ENCODE assay signal across 20 cellular contexts in the genomic region with DNA sequence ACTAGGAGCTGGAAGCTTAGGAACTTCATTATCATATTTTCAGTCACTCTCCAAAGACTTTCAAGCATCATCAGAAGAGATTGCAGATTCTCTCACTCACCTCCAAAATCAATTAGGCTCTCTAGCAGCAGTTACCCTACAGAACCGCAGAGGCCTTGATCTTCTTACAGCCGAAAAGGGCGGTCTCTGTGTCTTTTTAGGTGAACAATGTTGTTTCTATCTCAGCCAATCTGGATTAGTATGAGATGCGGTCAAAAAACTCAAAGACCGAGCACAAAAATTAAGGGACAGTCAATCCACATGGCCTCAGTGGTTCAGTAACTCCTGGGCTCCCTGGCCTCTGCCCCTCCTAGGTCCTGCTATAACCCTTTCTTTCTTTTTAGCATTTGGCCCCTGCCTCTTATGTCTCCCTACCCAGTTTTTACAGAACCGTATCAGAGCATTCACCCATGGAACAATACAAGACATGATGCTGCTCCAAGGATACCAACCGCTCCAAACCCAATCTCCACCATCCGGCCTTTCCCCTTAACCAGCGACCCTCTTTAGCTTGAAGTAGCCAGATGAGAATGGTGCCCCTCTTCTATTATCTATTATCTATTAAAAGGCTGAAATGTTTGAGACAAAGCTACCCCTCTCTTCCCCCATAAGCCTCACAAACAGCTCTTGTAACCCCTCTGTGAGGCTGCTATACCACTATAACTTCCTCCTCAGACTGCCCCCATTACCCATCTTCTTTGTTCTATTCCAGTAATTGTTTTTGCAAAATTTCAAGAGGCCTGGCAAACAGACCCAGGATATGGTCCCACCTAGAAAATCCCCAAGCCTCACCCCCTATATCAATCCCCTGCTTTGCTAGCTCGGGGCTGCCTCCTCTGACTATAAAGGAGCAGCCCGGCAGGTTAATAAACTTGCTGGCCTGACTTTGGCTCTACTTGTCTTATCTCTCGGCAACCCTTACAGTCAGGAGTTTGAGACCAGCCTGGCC. TPM values are rescaled to one million over a fixed set of nuclear protein-coding genes. Genes with fewer than 3 reads are reported as not detected.
DNase-seq lines count a peak whose midpoint lies in the region; ATAC-seq lines count a peak whose summit lies in the region.
"Had no signal": no experiment of that assay in that cellular context is flagged by ENCODE, and none has a peak within 500 bp of the region (broad histone marks: within the 10 kb centered on the region; RNA-seq: fewer than 3 reads in every experiment).

No MANE protein-coding gene starts in this region.

- no peaks in the 10 kb centered on the region for H3K36me3 ChIP-seq in CD8-positive, alpha-beta memory T cell (ENCODE audit: insufficient read depth, low read length)
- H3K36me3 ChIP-seq: HAP-1 had no signal

- no peak overlapping the region for H3K27ac Mint-ChIP-seq in CD8-positive, alpha-beta memory T cell
- no peak overlapping the region for H3K27ac Mint-ChIP-seq in T-cell
- no peak overlapping the region for H3K27ac Mint-ChIP-seq in stimulated activated effector memory CD8-positive, alpha-beta T cell treated with anti-CD3 and anti-CD28 coated beads, Interleukin-12 subunit alpha, Interleukin-12 subunit beta, amount 100 ng/mL, for 72 hours
- H3K27ac Mint-ChIP-seq: CD4-positive, alpha-beta memory T cell had no signal

- peaks cover 44% of the 10 kb centered on the region for H3K4me1 ChIP-seq in CD8-positive, alpha-beta memory T cell (ENCODE audit: insufficient read depth, low read length)
- H3K4me1 ChIP-seq: A549, HAP-1 had no signal

- CTCF ChIA-PET in CD8-positive, alpha-beta memory T cell (lab: Charles Lee): interaction anchor here (0.9 to 1.3 kb wide), 2 partner anchors 14 to 62 kb away, joined by 3 to 4 read pairs; no protein-coding TSS in a partner anchor
- CTCF ChIA-PET in T-cell (lab: Charles Lee): interaction anchor here in 1 of 2 donors (0.5 to 0.6 kb wide), 3 partner anchors 22 to 412 kb away, joined by 3 to 6 read pairs (median 3); no protein-coding TSS in a partner anchor

- peak overlapping the region; percentile 32 for H3K4me3 ChIP-seq in CD8-positive, alpha-beta memory T cell (ENCODE audit: low read length)
- H3K4me3 ChIP-seq: A549, GM23248, HAP-1 had no signal

- H3K27me3 ChIP-seq in CD8-positive, alpha-beta memory T cell (ENCODE audit: insufficient read depth, low read length, poor library complexity, severe bottlenecking): no peaks in the 10 kb centered on the region

- no peaks in the 10 kb centered on the region for H3K9me3 ChIP-seq in CD8-positive, alpha-beta memory T cell (ENCODE audit: low read length)
- H3K9me3 ChIP-seq: A549, HAP-1 had no signal

- peak; percentile 64 to 77 (median 66) for ATAC-seq in T-cell (replicated peaks in 1 of 4)
- peak; percentile 40 for ATAC-seq in stimulated activated effector memory CD8-positive, alpha-beta T cell treated with anti-CD3 and anti-CD28 coated beads, Interleukin-12 subunit alpha, Interleukin-12 subunit beta, amount 100 ng/mL, for 72 hours
- ATAC-seq: A549 had no signal

- peaks cover 0 to 1% (median 0%) of the 10 kb centered on the region in 3 donors for H3K36me3 Mint-ChIP-seq in CD8-positive, alpha-beta memory T cell
- peaks cover 4% of the 10 kb centered on the region for H3K36me3 Mint-ChIP-seq in T-cell
- no peaks in the 10 kb centered on the region for H3K36me3 Mint-ChIP-seq in stimulated activated effector memory CD8-positive, alpha-beta T cell treated with anti-CD3 and anti-CD28 coated beads, Interleukin-12 subunit alpha, Interleukin-12 subunit beta, amount 100 ng/mL, for 72 hours
- H3K36me3 Mint-ChIP-seq: CD4-positive, alpha-beta memory T cell had no signal

- H3K27ac ChIP-seq in CD8-positive, alpha-beta memory T cell (ENCODE audit: low read depth, low read length): no peak overlapping the region
- H3K27ac ChIP-seq: A549, GM23248 had no signal

- H3K27me3 Mint-ChIP-seq in CD8-positive, alpha-beta memory T cell: no peaks in the 10 kb centered on the region
- H3K27me3 Mint-ChIP-seq in T-cell: no peaks in the 10 kb centered on the region
- H3K27me3 Mint-ChIP-seq: CD4-positive, alpha-beta memory T cell had no signal

- POLR2A ChIA-PET in CD8-positive, alpha-beta memory T cell (lab: Charles Lee): no interaction called here
- POLR2A ChIA-PET in T-cell (lab: Charles Lee): interaction anchor here in 1 of 2 donors (0.6 to 1.6 kb wide), 2 partner anchors 14 to 44 kb away, joined by 4 to 6 read pairs; no protein-coding TSS in a partner anchor

- H3K9me3 Mint-ChIP-seq in CD8-positive, alpha-beta memory T cell: no peaks in the 10 kb centered on the region
- H3K9me3 Mint-ChIP-seq in T-cell: no peaks in the 10 kb centered on the region
- H3K9me3 Mint-ChIP-seq in stimulated activated effector memory CD8-positive, alpha-beta T cell treated with anti-CD3 and anti-CD28 coated beads, Interleukin-12 subunit alpha, Interleukin-12 subunit beta, amount 100 ng/mL, for 72 hours: no peaks in the 10 kb centered on the region

- DNase-seq in activated CD8-positive, alpha-beta memory T cell treated with anti-CD3 and anti-CD28 coated beads, Interleukin-2, amount 50 U/mL, for 4 hours: peak; percentile 25
- DNase-seq in activated CD8-positive, alpha-beta memory T cell treated with anti-CD3 and anti-CD28 coated beads for 24 hours: no peak
- peak in 2 of 5 donors; percentile 21 to 84 for DNase-seq in CD8-positive, alpha-beta memory T cell
- DNase-seq in T-cell (peak in 20 of 34 experiments; percentile 4 to 71 (median 28)), NCI-H146 treated with DMSO at 0.1 percent for 48 hours (lab: John Stamatoyannopoulos, UW; ENCODE audit: unreplicated experiment) (no peak), activated gamma-delta T cell treated with Interleukin-2 at 50 U/mL for 16 hours (no peak)
- no peak for DNase-seq in stimulated activated effector memory CD8-positive, alpha-beta T cell treated with anti-CD3 and anti-CD28 coated beads, Interleukin-12 subunit alpha, Interleukin-12 subunit beta, amount 100 ng/mL, for 72 hours (ENCODE audit: low spot score in 2 of 2)
- DNase-seq: CD4-positive, alpha-beta memory T cell; DMS53; GM23248; IMR-90; NCI-H1105; NCI-H1694; NCI-H226; SHP77 treated with DMSO at 0.1 percent for 48 hours had no signal

- no peak overlapping the region for H3K4me3 Mint-ChIP-seq in CD8-positive, alpha-beta memory T cell
- H3K4me3 Mint-ChIP-seq in T-cell: no peak overlapping the region
- H3K4me3 Mint-ChIP-seq in stimulated activated effector memory CD8-positive, alpha-beta T cell treated with anti-CD3 and anti-CD28 coated beads, Interleukin-12 subunit alpha, Interleukin-12 subunit beta, amount 100 ng/mL, for 72 hours: no peak overlapping the region
- H3K4me3 Mint-ChIP-seq: CD4-positive, alpha-beta memory T cell had no signal

- H3K4me1 Mint-ChIP-seq in CD8-positive, alpha-beta memory T cell: peaks cover 5 to 11% (median 5%) of the 10 kb centered on the region in 3 donors
- H3K4me1 Mint-ChIP-seq in T-cell: peaks cover 10 to 20% (median 11%) of the 10 kb centered on the region in 3 donors
- peaks cover 2% of the 10 kb centered on the region for H3K4me1 Mint-ChIP-seq in stimulated activated effector memory CD8-positive, alpha-beta T cell treated with anti-CD3 and anti-CD28 coated beads, Interleukin-12 subunit alpha, Interleukin-12 subunit beta, amount 100 ng/mL, for 72 hours

RNA-seq across cellular contexts. Expression of a gene that starts 18.7 kb away (rescaled TPM):
- total RNA-seq in CD8-positive, alpha-beta memory T cell: 1 to 10 TPM; 1.2 to 1.4 TPM
- 3.7 TPM for polyA plus RNA-seq in CD8-positive, alpha-beta memory T cell
- 1 to 10 TPM in 4 of 5 donors, under 1 TPM in 1; 0.95 to 2.8 (median 1.8) TPM for total RNA-seq in T-cell
- total RNA-seq: CD4-positive, alpha-beta memory T cell; GM23248; IMR-90; LHCN-M2; RPMI7951 had no signal
- polyA plus RNA-seq: A549, BJ, GM23248, IMR-90 had no signal

RNA-seq across cellular contexts. Expression of a gene that starts 48.5 kb away (rescaled TPM):
- 1,000 to 10,000 TPM; 3,105 to 3,136 TPM for total RNA-seq in CD8-positive, alpha-beta memory T cell
- polyA plus RNA-seq in CD8-positive, alpha-beta memory T cell: 1,061 TPM
- 100 to 1,000 TPM; 308 to 625 (median 545) TPM for total RNA-seq in T-cell

Comparison
In these comparisons a context has a peak if more than half of its experiments do, and no peak if none do; other contexts are left out.
1. DNase-seq: peak in activated CD8-positive, alpha-beta memory T cell treated with anti-CD3 and anti-CD28 coated beads, Interleukin-2, amount 50 U/mL, for 4 hours (single experiment) and T-cell (20 of 34); none in activated CD8-positive, alpha-beta memory T cell treated with anti-CD3 and anti-CD28 coated beads for 24 hours (single experiment), stimulated activated effector memory CD8-positive, alpha-beta T cell treated with anti-CD3 and anti-CD28 coated beads, Interleukin-12 subunit alpha, Interleukin-12 subunit beta, amount 100 ng/mL, for 72 hours (0 of 2), NCI-H146 treated with DMSO at 0.1 percent for 48 hours (single experiment) and activated gamma-delta T cell treated with Interleukin-2 at 50 U/mL for 16 hours (single experiment).
2. RNA of a gene that starts 48.5 kb away (total RNA-seq): 3,105 to 3,136 TPM in CD8-positive, alpha-beta memory T cell; 308 to 625 TPM in T-cell; every median in the first group is over 4 times any median in the second.